In genomic region chr7:1502845-1503244, GRCh38 we compare ENCODE assay signal across 1 cellular context.
TF ChIP-seq lines count a peak whose summit lies in the region.

No MANE protein-coding gene starts in this region.

TF ChIP-seq in A549, 52 proteins besides CTCF, POLR2A, EP300 and RAD21 (continued from another document):
- TF ChIP-seq KDM1A (IDR thresholded peaks at IDR 0.05; ENCODE audit: low read depth) = no peak
